ENCODE assay signal across 18 cellular contexts in the genomic region with DNA sequence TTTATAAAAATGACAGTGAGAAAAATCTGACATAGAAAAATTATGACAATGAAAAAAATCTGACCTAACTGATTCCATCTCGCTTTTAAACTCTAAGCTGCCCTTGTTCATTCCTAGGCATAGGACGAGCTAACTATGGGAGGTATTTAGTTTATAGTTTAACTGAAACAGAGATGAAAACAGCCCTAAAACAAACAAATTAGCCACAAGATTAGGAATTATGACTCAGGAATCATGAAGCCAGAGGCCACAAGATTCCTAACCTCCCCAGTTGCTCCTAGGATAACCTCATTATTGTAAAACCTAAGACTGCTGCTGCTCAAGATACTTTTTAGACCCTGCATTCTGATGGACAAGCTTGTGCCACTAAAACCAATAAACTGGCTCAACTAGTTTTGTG.
DNase-seq lines count a peak whose midpoint lies in the region; ATAC-seq, FAIRE-seq and TF ChIP-seq lines count a peak whose summit lies in the region.
"Had no signal": no experiment of that assay in that cellular context is flagged by ENCODE, and none has a peak within 500 bp of the region (broad histone marks: within the 10 kb centered on the region; RNA-seq: fewer than 3 reads in every experiment).

No MANE protein-coding gene starts in this region.

- no peak overlapping the region for H4K91ac ChIP-seq in IMR-90 (ENCODE audit: insufficient read depth, low read depth, low read length)

- no peak overlapping the region for H3K4me3 Mint-ChIP-seq in T-helper 2 cell treated with Interferon-gamma antibody and Interleukin-4, amounts not matched to agents 5 μg/mL and 100 μg/mL, for 36 hours
- H3K4me3 Mint-ChIP-seq in activated naive CD4-positive, alpha-beta T cell treated with anti-CD3 and anti-CD28 coated beads, Interleukin-2, amount 10 ng/mL, durations not matched to agents 7 days and 5 days = no peak overlapping the region

- H3K9me3 Mint-ChIP-seq in T-helper 2 cell treated with Interferon-gamma antibody and Interleukin-4, amounts not matched to agents 5 μg/mL and 100 μg/mL, for 36 hours = peaks cover 40% of the 10 kb centered on the region
- H3K9me3 Mint-ChIP-seq in activated naive CD4-positive, alpha-beta T cell treated with anti-CD3 and anti-CD28 coated beads, Interleukin-2, amount 10 ng/mL, durations not matched to agents 7 days and 5 days = peaks cover 12% of the 10 kb centered on the region

- TF ChIP-seq EP300 in K562 (IDR thresholded peaks at IDR 0.05; ENCODE audit: low read length) = no peak

- H3K4me1 Mint-ChIP-seq in T-helper 2 cell treated with Interferon-gamma antibody and Interleukin-4, amounts not matched to agents 5 μg/mL and 100 μg/mL, for 36 hours (ENCODE audit: low read depth) = no peaks in the 10 kb centered on the region
- no peaks in the 10 kb centered on the region for H3K4me1 Mint-ChIP-seq in activated naive CD4-positive, alpha-beta T cell treated with anti-CD3 and anti-CD28 coated beads, Interleukin-2, amount 10 ng/mL, durations not matched to agents 7 days and 5 days

- H2BK120ac ChIP-seq in IMR-90 (ENCODE audit: low read depth, low read length) = peak overlapping the region; percentile 77

- H3K27me3 ChIP-seq in IMR-90 (ENCODE audit: control insufficient read depth, insufficient read depth, low read length) (no peaks in the 10 kb centered on the region), K562 (ENCODE audit: control insufficient read depth in 2 of 2, insufficient read depth in 2 of 2, low read length in 2 of 2) (no peaks in the 10 kb centered on the region)

- H3K4me2 ChIP-seq in IMR-90 (ENCODE audit: low read depth, low read length) = peak overlapping the region; percentile 8; the same call in 1 of the 2 replicates
- no peak overlapping the region for H3K4me2 ChIP-seq in K562 (ENCODE audit: insufficient read depth, low read length)
- H3K4me2 ChIP-seq: PC-9, SK-N-SH had no signal

- no peak overlapping the region; a peak in 1 of 4 replicates for H4K8ac ChIP-seq in IMR-90 (ENCODE audit: low read depth in 2 of 2, low read length in 2 of 2)

- H2BK15ac ChIP-seq in IMR-90 (ENCODE audit: low read depth, low read length) = no peak overlapping the region

- no peak overlapping the region for H3K4ac ChIP-seq in IMR-90 (ENCODE audit: low read depth, low read length)

- intact Hi-C loops in IMR-90 (cut with micrococcal nuclease) = no loop called here
- intact Hi-C loops in K562 (cut with micrococcal nuclease) = no loop called here

- ATAC-seq in IMR-90 (ENCODE audit: low read depth) = peak; percentile 96
- ATAC-seq in K562 = no peak
- ATAC-seq: Right ventricle myocardium inferior had no signal

- no peak for TF ChIP-seq POLR2A in IMR-90 (IDR thresholded peaks at IDR 0.05; ENCODE audit: low read depth, low read length)
- TF ChIP-seq POLR2A in K562 (conservative IDR thresholded peaks at IDR 0.05) = no peak

- H3K14ac ChIP-seq in IMR-90 (replicated peaks; ENCODE audit: low read depth, low read length) = no peak overlapping the region

- no peaks in the 10 kb centered on the region for H3K36me3 Mint-ChIP-seq in T-helper 2 cell treated with Interferon-gamma antibody and Interleukin-4, amounts not matched to agents 5 μg/mL and 100 μg/mL, for 36 hours (ENCODE audit: low read depth)
- no peaks in the 10 kb centered on the region for H3K36me3 Mint-ChIP-seq in activated naive CD4-positive, alpha-beta T cell treated with anti-CD3 and anti-CD28 coated beads, Interleukin-2, amount 10 ng/mL, durations not matched to agents 7 days and 5 days

- TF ChIP-seq CTCF in AG04449 (IDR thresholded peaks at IDR 0.05; ENCODE audit: insufficient read depth, low read length, missing control alignments) (no peak), IMR-90 (conservative IDR thresholded peaks at IDR 0.05; ENCODE audit: low read depth, low read length) (no peak), K562 (IDR thresholded peaks at IDR 0.05 in 2 of 3, conservative IDR thresholded peaks at IDR 0.05 in 1 of 3; ENCODE audit: insufficient read depth in 2 of 3, low read depth in 1 of 3, low read length in 3 of 3) (no peak)

- H3K27me3 Mint-ChIP-seq in T-helper 2 cell treated with Interferon-gamma antibody and Interleukin-4, amounts not matched to agents 5 μg/mL and 100 μg/mL, for 36 hours (ENCODE audit: low read depth) = no peaks in the 10 kb centered on the region
- no peaks in the 10 kb centered on the region for H3K27me3 Mint-ChIP-seq in activated naive CD4-positive, alpha-beta T cell treated with anti-CD3 and anti-CD28 coated beads, Interleukin-2, amount 10 ng/mL, durations not matched to agents 7 days and 5 days

- no peaks in the 10 kb centered on the region; the same call in 1 of the 2 replicates for H3K9me1 ChIP-seq in IMR-90 (ENCODE audit: insufficient read depth, low read length)
- H3K9me1 ChIP-seq in K562 (ENCODE audit: control insufficient read depth, insufficient read depth, low read length) = no peaks in the 10 kb centered on the region

- no peak overlapping the region for H3K4me3 ChIP-seq in AG04449 (ENCODE audit: low read depth, low read length)
- no peak overlapping the region for H3K4me3 ChIP-seq in IMR-90 (ENCODE audit: insufficient read depth, low read depth, low read length)
- H3K4me3 ChIP-seq in K562 = no peak overlapping the region
- H3K4me3 ChIP-seq: PC-9 had no signal

- H4K5ac ChIP-seq in IMR-90 (ENCODE audit: low read depth, low read length) = no peak overlapping the region

- peak overlapping the region; percentile 66 for H2BK5ac ChIP-seq in IMR-90 (ENCODE audit: low read depth, low read length, poor library complexity, severe bottlenecking)

- peak; percentile 11 for FAIRE-seq in K562 (lab: Jason Lieb, UNC)
- FAIRE-seq: H54, HTR-8/SVneo had no signal

- POLR2A ChIA-PET in AG04449 (lab: Yijun Ruan, JAX) = no interaction called here
- POLR2A ChIA-PET in IMR-90 (lab: Charles Lee; ENCODE audit: unreplicated experiment) = interaction anchor here (0.6 kb wide), 1 partner anchor 14 kb away, joined by 3 read pairs; no protein-coding TSS in a partner anchor
- POLR2A ChIA-PET in K562 (lab: Yijun Ruan, JAX) = no interaction called here
- POLR2A ChIA-PET in HEK293T (lab: Yijun Ruan, JAX) = no interaction called here

- DNase-seq in AG04449 (ENCODE audit: low read depth, low spot score) (peak; percentile 4), IMR-90 (peak; percentile 71), K562 (ENCODE audit: extremely low read depth in 1 of 4, low spot score in 3 of 4) (no peak), iris pigment epithelial cell (ENCODE audit: low read depth) (peak; percentile 60), C1 segment of cervical spinal cord (lab: John Stamatoyannopoulos, UW) (no peak), HEK293T (ENCODE audit: extremely low spot score) (no peak)
- no peak for DNase-seq in T-helper 2 cell treated with Interferon-gamma antibody and Interleukin-4, amounts not matched to agents 5 μg/mL and 100 μg/mL, for 36 hours (ENCODE audit: low spot score)
- DNase-seq in activated naive CD4-positive, alpha-beta T cell treated with anti-CD3 and anti-CD28 coated beads, Interleukin-2, amount 10 ng/mL, durations not matched to agents 7 days and 5 days = no peak
- DNase-seq: 8988T, DMS79 treated with DMSO at 0.1 percent for 48 hours, KBM-7, NCI-H1092 treated with DMSO at 0.1 percent for 48 hours, NCI-H1694 treated with DMSO at 0.1 percent for 48 hours, PC-9, SK-N-SH had no signal

- dilution Hi-C loops in IMR-90 (cut with HindIII; ENCODE audit: low sequenced_read_pairs, unreplicated experiment) = no loop called here

- H3K36me3 ChIP-seq in IMR-90 (ENCODE audit: control insufficient read depth, insufficient read depth, low read length) (no peaks in the 10 kb centered on the region), K562 (ENCODE audit: control insufficient read depth, insufficient read depth, low read length) (no peaks in the 10 kb centered on the region)

- H2AK5ac ChIP-seq in IMR-90 (ENCODE audit: low read depth, low read length) = no peak overlapping the region

- TF ChIP-seq RAD21 in IMR-90 (IDR thresholded peaks at IDR 0.05; ENCODE audit: low read length) (no peak), K562 (CRISPR knock-in tag; conservative IDR thresholded peaks at IDR 0.05 in 1 of 2, IDR thresholded peaks at IDR 0.05 in 1 of 2) (no peak)

- no peak overlapping the region for H3K9ac ChIP-seq in IMR-90 (ENCODE audit: low read depth, low read length)
- H3K9ac ChIP-seq in K562 (ENCODE audit: insufficient read depth in 1 of 2, low read depth in 2 of 2, low read length in 2 of 2) = no peak overlapping the region
- H3K9ac ChIP-seq: SK-N-SH had no signal

- H2AFZ ChIP-seq in IMR-90 (replicated peaks; ENCODE audit: low read length, poor library complexity) (no peak overlapping the region), K562 (ENCODE audit: low read depth, low read length) (no peak overlapping the region)
- H2AFZ ChIP-seq: PC-9 had no signal

- H3K27ac ChIP-seq in IMR-90 (ENCODE audit: insufficient read depth, low read length) = no peak overlapping the region
- no peak overlapping the region for H3K27ac ChIP-seq in K562 (ENCODE audit: extremely low read depth, low read depth, low read length)
- H3K27ac ChIP-seq: PC-9 had no signal

- H3K4me1 ChIP-seq in IMR-90 (ENCODE audit: control insufficient read depth, insufficient read depth, low read length) (no peaks in the 10 kb centered on the region; the same call in 1 of the 2 replicates), K562 (replicated peaks in 1 of 2; ENCODE audit: control insufficient read depth in 2 of 2, insufficient read depth in 2 of 2, low read length in 2 of 2) (no peaks in the 10 kb centered on the region)

- no peak overlapping the region for H2AK9ac ChIP-seq in IMR-90 (replicated peaks; ENCODE audit: low read depth, low read length, poor library complexity)

- no peaks in the 10 kb centered on the region for H3K79me2 ChIP-seq in K562 (ENCODE audit: control insufficient read depth, insufficient read depth, low read length)

- peak overlapping the region; percentile 38 for H2BK20ac ChIP-seq in IMR-90 (ENCODE audit: low read depth, low read length)

- H3K9me3 ChIP-seq in IMR-90 (ENCODE audit: control insufficient read depth, insufficient read depth, low read length) (peaks cover 15% of the 10 kb centered on the region), K562 (replicated peaks; ENCODE audit: control insufficient read depth, insufficient read depth, low read depth, low read length) (peaks cover 4% of the 10 kb centered on the region)

- H3K27ac Mint-ChIP-seq in T-helper 2 cell treated with Interferon-gamma antibody and Interleukin-4, amounts not matched to agents 5 μg/mL and 100 μg/mL, for 36 hours = no peak overlapping the region
- no peak overlapping the region for H3K27ac Mint-ChIP-seq in activated naive CD4-positive, alpha-beta T cell treated with anti-CD3 and anti-CD28 coated beads, Interleukin-2, amount 10 ng/mL, durations not matched to agents 7 days and 5 days

- no peak overlapping the region for H3K23ac ChIP-seq in IMR-90 (ENCODE audit: low read depth, low read length)

- no CpG with 5 or more reads among the region's 2 CpGs for WGBS in IMR-90 (ENCODE audit: extremely low coverage in 2 of 2, insufficient read length in 1 of 2), 2 experiments
- WGBS in K562 (ENCODE audit: insufficient coverage, low coverage, missing lambda C conversion rate) = 0% methylated on average over 2 of the region's 2 CpGs

- H3K79me1 ChIP-seq in IMR-90 (ENCODE audit: low read depth in 1 of 2, low read length in 2 of 2) = no peaks in the 10 kb centered on the region

- BruUV-seq in IMR-90 (replicated peaks; lab: Mats Ljungman, UMichigan) = no TSS peak
- no TSS peak for BruUV-seq in K562 (replicated peaks; lab: Mats Ljungman, UMichigan)

- peak overlapping the region; percentile 37; the same call in 1 of the 2 replicates for H3K18ac ChIP-seq in IMR-90 (ENCODE audit: low read depth, low read length)

- H4K20me1 ChIP-seq in IMR-90 (ENCODE audit: insufficient read depth, low read length) (no peaks in the 10 kb centered on the region), K562 (replicated peaks; ENCODE audit: control insufficient read depth, insufficient read depth, low read length) (no peaks in the 10 kb centered on the region)

- in situ Hi-C loops in IMR-90 (cut with MboI; ENCODE audit: low sequenced_read_pairs) (no loop called here), K562 (cut with MboI) (no loop called here)

- H3K56ac ChIP-seq in IMR-90 (ENCODE audit: extremely low read depth, insufficient read depth, low read length) = no peak overlapping the region

- CTCF ChIA-PET in AG04449 (lab: Yijun Ruan, JAX) = no interaction called here
- CTCF ChIA-PET in IMR-90 (lab: Yijun Ruan, JAX) = no interaction called here
- CTCF ChIA-PET in K562 (lab: Yijun Ruan, JAX; ENCODE audit: low intra/inter-chr PET ratio) = no interaction called here
- CTCF ChIA-PET in activated naive CD4-positive, alpha-beta T cell treated with anti-CD3 and anti-CD28 coated beads, Interleukin-2, amount 10 ng/mL, durations not matched to agents 7 days and 5 days (lab: Charles Lee) = no interaction called here
- CTCF ChIA-PET in HEK293T (lab: Yijun Ruan, JAX) = no interaction called here

Comparison
In these comparisons a context has a peak if more than half of its experiments do, and no peak if none do; other contexts are left out.
1. DNase-seq: peak in AG04449 (single experiment), IMR-90 (single experiment) and iris pigment epithelial cell (single experiment); none in K562 (0 of 4), T-helper 2 cell treated with Interferon-gamma antibody and Interleukin-4, amounts not matched to agents 5 μg/mL and 100 μg/mL, for 36 hours (single experiment), activated naive CD4-positive, alpha-beta T cell treated with anti-CD3 and anti-CD28 coated beads, Interleukin-2, amount 10 ng/mL, durations not matched to agents 7 days and 5 days (single experiment), C1 segment of cervical spinal cord (0 of 14) and HEK293T (single experiment).